In the genomic region with DNA sequence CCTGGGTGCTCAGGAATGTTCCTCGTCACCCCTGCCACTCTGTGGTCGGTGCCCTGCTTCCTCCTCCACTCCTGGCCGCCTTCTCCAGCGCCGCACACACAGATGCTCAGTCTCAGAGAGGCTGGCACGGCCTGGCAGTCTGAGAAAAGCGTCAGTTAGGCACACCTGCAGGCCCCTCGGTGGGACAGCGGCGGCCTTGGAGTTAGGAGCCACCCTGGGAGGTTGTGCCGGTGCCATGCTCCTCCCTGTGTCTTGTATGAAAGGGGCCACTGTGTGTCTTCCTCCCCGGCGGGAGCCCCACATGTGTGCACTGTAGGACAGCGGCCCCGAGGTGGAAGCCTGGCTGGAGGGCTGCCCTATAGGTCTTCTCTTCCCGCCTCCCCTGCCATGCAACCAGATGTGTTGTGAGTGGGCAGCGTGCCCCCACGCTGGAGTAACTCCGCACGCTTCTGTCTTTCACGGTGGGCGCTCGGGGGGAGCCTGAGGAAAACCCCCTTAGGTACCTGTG, we compare ENCODE assay signal across 1 cellular context.
TF ChIP-seq lines count a peak whose summit lies in the region.

No MANE protein-coding gene starts in this region.

TF ChIP-seq in K562, 482 proteins besides CTCF, POLR2A, EP300 and RAD21 (continued from another document):
- TF ChIP-seq, protein P1, sequence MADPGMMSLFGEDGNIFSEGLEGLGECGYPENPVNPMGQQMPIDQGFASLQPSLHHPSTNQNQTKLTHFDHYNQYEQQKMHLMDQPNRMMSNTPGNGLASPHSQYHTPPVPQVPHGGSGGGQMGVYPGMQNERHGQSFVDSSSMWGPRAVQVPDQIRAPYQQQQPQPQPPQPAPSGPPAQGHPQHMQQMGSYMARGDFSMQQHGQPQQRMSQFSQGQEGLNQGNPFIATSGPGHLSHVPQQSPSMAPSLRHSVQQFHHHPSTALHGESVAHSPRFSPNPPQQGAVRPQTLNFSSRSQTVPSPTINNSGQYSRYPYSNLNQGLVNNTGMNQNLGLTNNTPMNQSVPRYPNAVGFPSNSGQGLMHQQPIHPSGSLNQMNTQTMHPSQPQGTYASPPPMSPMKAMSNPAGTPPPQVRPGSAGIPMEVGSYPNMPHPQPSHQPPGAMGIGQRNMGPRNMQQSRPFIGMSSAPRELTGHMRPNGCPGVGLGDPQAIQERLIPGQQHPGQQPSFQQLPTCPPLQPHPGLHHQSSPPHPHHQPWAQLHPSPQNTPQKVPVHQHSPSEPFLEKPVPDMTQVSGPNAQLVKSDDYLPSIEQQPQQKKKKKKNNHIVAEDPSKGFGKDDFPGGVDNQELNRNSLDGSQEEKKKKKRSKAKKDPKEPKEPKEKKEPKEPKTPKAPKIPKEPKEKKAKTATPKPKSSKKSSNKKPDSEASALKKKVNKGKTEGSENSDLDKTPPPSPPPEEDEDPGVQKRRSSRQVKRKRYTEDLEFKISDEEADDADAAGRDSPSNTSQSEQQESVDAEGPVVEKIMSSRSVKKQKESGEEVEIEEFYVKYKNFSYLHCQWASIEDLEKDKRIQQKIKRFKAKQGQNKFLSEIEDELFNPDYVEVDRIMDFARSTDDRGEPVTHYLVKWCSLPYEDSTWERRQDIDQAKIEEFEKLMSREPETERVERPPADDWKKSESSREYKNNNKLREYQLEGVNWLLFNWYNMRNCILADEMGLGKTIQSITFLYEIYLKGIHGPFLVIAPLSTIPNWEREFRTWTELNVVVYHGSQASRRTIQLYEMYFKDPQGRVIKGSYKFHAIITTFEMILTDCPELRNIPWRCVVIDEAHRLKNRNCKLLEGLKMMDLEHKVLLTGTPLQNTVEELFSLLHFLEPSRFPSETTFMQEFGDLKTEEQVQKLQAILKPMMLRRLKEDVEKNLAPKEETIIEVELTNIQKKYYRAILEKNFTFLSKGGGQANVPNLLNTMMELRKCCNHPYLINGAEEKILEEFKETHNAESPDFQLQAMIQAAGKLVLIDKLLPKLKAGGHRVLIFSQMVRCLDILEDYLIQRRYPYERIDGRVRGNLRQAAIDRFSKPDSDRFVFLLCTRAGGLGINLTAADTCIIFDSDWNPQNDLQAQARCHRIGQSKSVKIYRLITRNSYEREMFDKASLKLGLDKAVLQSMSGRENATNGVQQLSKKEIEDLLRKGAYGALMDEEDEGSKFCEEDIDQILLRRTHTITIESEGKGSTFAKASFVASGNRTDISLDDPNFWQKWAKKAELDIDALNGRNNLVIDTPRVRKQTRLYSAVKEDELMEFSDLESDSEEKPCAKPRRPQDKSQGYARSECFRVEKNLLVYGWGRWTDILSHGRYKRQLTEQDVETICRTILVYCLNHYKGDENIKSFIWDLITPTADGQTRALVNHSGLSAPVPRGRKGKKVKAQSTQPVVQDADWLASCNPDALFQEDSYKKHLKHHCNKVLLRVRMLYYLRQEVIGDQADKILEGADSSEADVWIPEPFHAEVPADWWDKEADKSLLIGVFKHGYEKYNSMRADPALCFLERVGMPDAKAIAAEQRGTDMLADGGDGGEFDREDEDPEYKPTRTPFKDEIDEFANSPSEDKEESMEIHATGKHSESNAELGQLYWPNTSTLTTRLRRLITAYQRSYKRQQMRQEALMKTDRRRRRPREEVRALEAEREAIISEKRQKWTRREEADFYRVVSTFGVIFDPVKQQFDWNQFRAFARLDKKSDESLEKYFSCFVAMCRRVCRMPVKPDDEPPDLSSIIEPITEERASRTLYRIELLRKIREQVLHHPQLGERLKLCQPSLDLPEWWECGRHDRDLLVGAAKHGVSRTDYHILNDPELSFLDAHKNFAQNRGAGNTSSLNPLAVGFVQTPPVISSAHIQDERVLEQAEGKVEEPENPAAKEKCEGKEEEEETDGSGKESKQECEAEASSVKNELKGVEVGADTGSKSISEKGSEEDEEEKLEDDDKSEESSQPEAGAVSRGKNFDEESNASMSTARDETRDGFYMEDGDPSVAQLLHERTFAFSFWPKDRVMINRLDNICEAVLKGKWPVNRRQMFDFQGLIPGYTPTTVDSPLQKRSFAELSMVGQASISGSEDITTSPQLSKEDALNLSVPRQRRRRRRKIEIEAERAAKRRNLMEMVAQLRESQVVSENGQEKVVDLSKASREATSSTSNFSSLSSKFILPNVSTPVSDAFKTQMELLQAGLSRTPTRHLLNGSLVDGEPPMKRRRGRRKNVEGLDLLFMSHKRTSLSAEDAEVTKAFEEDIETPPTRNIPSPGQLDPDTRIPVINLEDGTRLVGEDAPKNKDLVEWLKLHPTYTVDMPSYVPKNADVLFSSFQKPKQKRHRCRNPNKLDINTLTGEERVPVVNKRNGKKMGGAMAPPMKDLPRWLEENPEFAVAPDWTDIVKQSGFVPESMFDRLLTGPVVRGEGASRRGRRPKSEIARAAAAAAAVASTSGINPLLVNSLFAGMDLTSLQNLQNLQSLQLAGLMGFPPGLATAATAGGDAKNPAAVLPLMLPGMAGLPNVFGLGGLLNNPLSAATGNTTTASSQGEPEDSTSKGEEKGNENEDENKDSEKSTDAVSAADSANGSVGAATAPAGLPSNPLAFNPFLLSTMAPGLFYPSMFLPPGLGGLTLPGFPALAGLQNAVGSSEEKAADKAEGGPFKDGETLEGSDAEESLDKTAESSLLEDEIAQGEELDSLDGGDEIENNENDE (IDR thresholded peaks at IDR 0.05; ENCODE audit: low read depth, low read length) = no peak
- TF ChIP-seq POLR2G (IDR thresholded peaks at IDR 0.05; ENCODE audit: low read depth, low read length) = peak; percentile 47
